ENCODE assay signal across 15 cellular contexts in the genomic region with DNA sequence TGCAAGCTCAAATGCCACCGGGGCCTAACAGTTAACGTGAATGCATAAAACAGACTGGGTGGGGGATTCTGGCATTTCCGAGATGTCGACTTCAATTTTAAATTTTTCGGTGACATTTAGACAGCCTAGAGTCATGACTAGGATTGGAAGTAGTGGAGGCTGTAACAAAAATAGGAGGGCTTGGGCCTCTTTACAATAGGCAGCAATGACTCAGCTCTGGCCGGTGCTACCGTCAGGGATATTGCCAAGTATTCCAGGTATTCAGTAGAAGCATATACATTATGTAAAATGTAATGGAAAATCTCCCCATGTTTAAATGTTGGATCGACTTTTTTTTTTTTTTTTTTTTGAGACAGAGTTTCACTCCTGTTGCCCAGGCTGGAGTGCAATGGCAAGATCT.
DNase-seq lines count a peak whose midpoint lies in the region; ATAC-seq and TF ChIP-seq lines count a peak whose summit lies in the region.
"Had no signal": no experiment of that assay in that cellular context is flagged by ENCODE, and none has a peak within 500 bp of the region (broad histone marks: within the 10 kb centered on the region; RNA-seq: fewer than 3 reads in every experiment).

No MANE protein-coding gene starts in this region.

- peaks cover 14% of the 10 kb centered on the region for H3K4me1 Mint-ChIP-seq in stimulated activated effector memory CD8-positive, alpha-beta T cell treated with anti-CD3 and anti-CD28 coated beads, Interleukin-12 subunit alpha, Interleukin-12 subunit beta, amount 100 ng/mL, for 72 hours

- no peaks in the 10 kb centered on the region for H4K20me1 ChIP-seq in HCT116 (ENCODE audit: insufficient read depth)

- no peaks in the 10 kb centered on the region for H3K79me2 ChIP-seq in HCT116 (ENCODE audit: insufficient read depth, low read length)

- POLR2A ChIA-PET in HCT116 (lab: Charles Lee), result no interaction called here

- H3K4me3 Mint-ChIP-seq in stimulated activated effector memory CD8-positive, alpha-beta T cell treated with anti-CD3 and anti-CD28 coated beads, Interleukin-12 subunit alpha, Interleukin-12 subunit beta, amount 100 ng/mL, for 72 hours, result no peak overlapping the region
- H3K4me3 Mint-ChIP-seq: CD8-positive, alpha-beta T cell had no signal

- intact Hi-C loops in HCT116 (cut with micrococcal nuclease), result loop anchor here (1.0 to 5.0 kb wide), 3 partner anchors 201 to 633 kb away; no protein-coding TSS in a partner anchor
- intact Hi-C loops in left ventricle myocardium inferior (cut with micrococcal nuclease), result loop anchor here (10.0 kb wide), 1 partner anchor 201 kb away; a partner anchor contains a TSS

- TF ChIP-seq POLR2A in HCT116 (IDR thresholded peaks at IDR 0.05; ENCODE audit: borderline replicate concordance, extremely low read depth, insufficient read depth, insufficient read length), result no peak

- H3K9me3 Mint-ChIP-seq in stimulated activated effector memory CD8-positive, alpha-beta T cell treated with anti-CD3 and anti-CD28 coated beads, Interleukin-12 subunit alpha, Interleukin-12 subunit beta, amount 100 ng/mL, for 72 hours, result no peaks in the 10 kb centered on the region
- H3K9me3 Mint-ChIP-seq: CD14-positive monocyte; CD8-positive, alpha-beta T cell had no signal

- no peaks in the 10 kb centered on the region for H3K36me3 Mint-ChIP-seq in stimulated activated effector memory CD8-positive, alpha-beta T cell treated with anti-CD3 and anti-CD28 coated beads, Interleukin-12 subunit alpha, Interleukin-12 subunit beta, amount 100 ng/mL, for 72 hours
- H3K36me3 Mint-ChIP-seq: CD14-positive monocyte; CD8-positive, alpha-beta T cell had no signal

- H3K9me2 ChIP-seq in HCT116 (ENCODE audit: insufficient read depth), result no peaks in the 10 kb centered on the region

- no peaks in the 10 kb centered on the region for H3K36me3 ChIP-seq in HCT116 (ENCODE audit: control insufficient read depth in 1 of 2, insufficient read depth in 2 of 2, low read length in 2 of 2)
- H3K36me3 ChIP-seq in WERI-Rb-1, result no peaks in the 10 kb centered on the region
- no peaks in the 10 kb centered on the region for H3K36me3 ChIP-seq in left ventricle myocardium inferior
- H3K36me3 ChIP-seq: BE2C had no signal

- no peak for DNase-seq in HCT116 (ENCODE audit: low read depth, low spot score)
- DNase-seq in RPMI7951 (ENCODE audit: low read depth), result peak; percentile 26
- DNase-seq in WERI-Rb-1, result no peak
- DNase-seq in stimulated activated effector memory CD8-positive, alpha-beta T cell treated with anti-CD3 and anti-CD28 coated beads, Interleukin-12 subunit alpha, Interleukin-12 subunit beta, amount 100 ng/mL, for 72 hours (ENCODE audit: low spot score in 2 of 2), result no peak
- no peak for DNase-seq in left ventricle myocardium inferior
- no peak for DNase-seq in RPMI8226
- DNase-seq: BE2C, COR-L47, DMS79 treated with DMSO at 0.1 percent for 48 hours, GF-D8, GM23248 had no signal

- no peak for ATAC-seq in HCT116
- ATAC-seq in GM19397 (IDR thresholded peaks at IDR 0.05; ENCODE audit: unreplicated experiment), result no peak
- no peak for ATAC-seq in stimulated activated effector memory CD8-positive, alpha-beta T cell treated with anti-CD3 and anti-CD28 coated beads, Interleukin-12 subunit alpha, Interleukin-12 subunit beta, amount 100 ng/mL, for 72 hours

- no peak for TF ChIP-seq RAD21 in HCT116 (IDR thresholded peaks at IDR 0.05; ENCODE audit: low read depth)

- CTCF ChIA-PET in HCT116 (lab: Charles Lee), result interaction anchor here (0.8 to 4.3 kb wide), 12 partner anchors 11 to 688 kb away, joined by 3 to 19 read pairs (median 6); a partner anchor contains a TSS

- H3K9ac ChIP-seq in HCT116 (ENCODE audit: low read length), result no peak overlapping the region

- H3K27ac ChIP-seq in HCT116 (ENCODE audit: low read depth, low read length), result no peak overlapping the region
- no peak overlapping the region for H3K27ac ChIP-seq in WERI-Rb-1
- no peak overlapping the region for H3K27ac ChIP-seq in left ventricle myocardium inferior (replicated peaks)
- H3K27ac ChIP-seq: A549 had no signal

- no peak overlapping the region for H3K4me2 ChIP-seq in HCT116 (ENCODE audit: low read length)

- H3K9me3 ChIP-seq in HCT116 (ENCODE audit: control insufficient read depth in 1 of 2, insufficient read depth in 1 of 2, low read depth in 1 of 2, low read length in 2 of 2) (no peaks in the 10 kb centered on the region), WERI-Rb-1 (ENCODE audit: severe bottlenecking) (no peaks in the 10 kb centered on the region), left ventricle myocardium inferior (replicated peaks) (no peaks in the 10 kb centered on the region)
- H3K9me3 ChIP-seq: A549, BE2C had no signal

- no peak overlapping the region for H3K27ac Mint-ChIP-seq in stimulated activated effector memory CD8-positive, alpha-beta T cell treated with anti-CD3 and anti-CD28 coated beads, Interleukin-12 subunit alpha, Interleukin-12 subunit beta, amount 100 ng/mL, for 72 hours
- H3K27ac Mint-ChIP-seq: CD8-positive, alpha-beta T cell had no signal

- no TSS peak for BruUV-seq in HCT116 (replicated peaks; lab: Mats Ljungman, UMichigan)

- H3K4me1 ChIP-seq in HCT116 (ENCODE audit: control insufficient read depth in 1 of 2, insufficient read depth in 2 of 2, low read length in 2 of 2), result peaks cover 2 to 8% of the 10 kb centered on the region in 2 experiments; a peak in 3 of 4 replicates
- peaks cover 9% of the 10 kb centered on the region for H3K4me1 ChIP-seq in left ventricle myocardium inferior
- H3K4me1 ChIP-seq: A549, BE2C had no signal

- H3K4me3 ChIP-seq in HCT116 (replicated peaks in 1 of 2; ENCODE audit: low read depth in 1 of 2, low read length in 2 of 2) (no peak overlapping the region), WERI-Rb-1 (ENCODE audit: low read depth, low read length) (peak overlapping the region; percentile 11; the same call in 1 of the 2 replicates), left ventricle myocardium inferior (no peak overlapping the region)
- H3K4me3 ChIP-seq: A549, GM23248 had no signal

- H3K27me3 ChIP-seq in HCT116 (ENCODE audit: insufficient read depth, low read length) (peaks cover 8% of the 10 kb centered on the region; the same call in 1 of the 2 replicates), WERI-Rb-1 (ENCODE audit: insufficient read depth, low read depth, severe bottlenecking) (peaks cover 55% of the 10 kb centered on the region), left ventricle myocardium inferior (ENCODE audit: low read depth) (peaks cover 24% of the 10 kb centered on the region)
- H3K27me3 ChIP-seq: BE2C had no signal

- RAD21 ChIA-PET in HCT116 (lab: Charles Lee; ENCODE audit: low non-redundant PET in 1 of 2, low total read pairs in 2 of 2, uncharacterized antibody in 2 of 2, unreplicated experiment in 2 of 2), result interaction anchor here in 1 of 2 experiments (0.9 kb wide), 1 partner anchor 195 kb away, joined by 5 read pairs; no protein-coding TSS in a partner anchor

- H2AFZ ChIP-seq in HCT116 (ENCODE audit: low read depth, low read length, poor library complexity, severe bottlenecking), result peak overlapping the region; percentile 96
- H2AFZ ChIP-seq: GM23248 had no signal

- TF ChIP-seq CTCF in HCT116 (IDR thresholded peaks at IDR 0.05 in 2 of 3, conservative IDR thresholded peaks at IDR 0.05 in 1 of 3; ENCODE audit: borderline replicate concordance in 1 of 3, insufficient read depth in 1 of 3, low read depth in 2 of 3, low read length in 2 of 3) (no peak), WERI-Rb-1 (IDR thresholded peaks at IDR 0.05; ENCODE audit: low read depth, low read length) (no peak), left ventricle myocardium inferior (IDR thresholded peaks at IDR 0.05; ENCODE audit: borderline replicate concordance) (no peak)

TF ChIP-seq in HCT116, 20 proteins besides CTCF, POLR2A, EP300 and RAD21 (continues in another document):
- TF ChIP-seq TCF7L2 (IDR thresholded peaks at IDR 0.05; ENCODE audit: borderline replicate concordance, extremely low read depth, insufficient read depth, insufficient read length) (no peak), ELF1 (IDR thresholded peaks at IDR 0.05; ENCODE audit: borderline replicate concordance, low read depth) (no peak), EZH2 (IDR thresholded peaks at IDR 0.05) (no peak), SRF (IDR thresholded peaks at IDR 0.05; ENCODE audit: low read depth) (no peak), FOSL1 (IDR thresholded peaks at IDR 0.05; ENCODE audit: low read depth) (no peak), SP1 (IDR thresholded peaks at IDR 0.05; ENCODE audit: low read depth) (no peak), YY1 (IDR thresholded peaks at IDR 0.05; ENCODE audit: extremely low read depth, insufficient replicate concordance, low read depth, low read length) (no peak), SIN3A (IDR thresholded peaks at IDR 0.05; ENCODE audit: low read depth) (no peak)
- TF ChIP-seq, protein P1, sequence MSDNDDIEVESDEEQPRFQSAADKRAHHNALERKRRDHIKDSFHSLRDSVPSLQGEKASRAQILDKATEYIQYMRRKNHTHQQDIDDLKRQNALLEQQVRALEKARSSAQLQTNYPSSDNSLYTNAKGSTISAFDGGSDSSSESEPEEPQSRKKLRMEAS (IDR thresholded peaks at IDR 0.05), result no peak
- TF ChIP-seq, protein P2, sequence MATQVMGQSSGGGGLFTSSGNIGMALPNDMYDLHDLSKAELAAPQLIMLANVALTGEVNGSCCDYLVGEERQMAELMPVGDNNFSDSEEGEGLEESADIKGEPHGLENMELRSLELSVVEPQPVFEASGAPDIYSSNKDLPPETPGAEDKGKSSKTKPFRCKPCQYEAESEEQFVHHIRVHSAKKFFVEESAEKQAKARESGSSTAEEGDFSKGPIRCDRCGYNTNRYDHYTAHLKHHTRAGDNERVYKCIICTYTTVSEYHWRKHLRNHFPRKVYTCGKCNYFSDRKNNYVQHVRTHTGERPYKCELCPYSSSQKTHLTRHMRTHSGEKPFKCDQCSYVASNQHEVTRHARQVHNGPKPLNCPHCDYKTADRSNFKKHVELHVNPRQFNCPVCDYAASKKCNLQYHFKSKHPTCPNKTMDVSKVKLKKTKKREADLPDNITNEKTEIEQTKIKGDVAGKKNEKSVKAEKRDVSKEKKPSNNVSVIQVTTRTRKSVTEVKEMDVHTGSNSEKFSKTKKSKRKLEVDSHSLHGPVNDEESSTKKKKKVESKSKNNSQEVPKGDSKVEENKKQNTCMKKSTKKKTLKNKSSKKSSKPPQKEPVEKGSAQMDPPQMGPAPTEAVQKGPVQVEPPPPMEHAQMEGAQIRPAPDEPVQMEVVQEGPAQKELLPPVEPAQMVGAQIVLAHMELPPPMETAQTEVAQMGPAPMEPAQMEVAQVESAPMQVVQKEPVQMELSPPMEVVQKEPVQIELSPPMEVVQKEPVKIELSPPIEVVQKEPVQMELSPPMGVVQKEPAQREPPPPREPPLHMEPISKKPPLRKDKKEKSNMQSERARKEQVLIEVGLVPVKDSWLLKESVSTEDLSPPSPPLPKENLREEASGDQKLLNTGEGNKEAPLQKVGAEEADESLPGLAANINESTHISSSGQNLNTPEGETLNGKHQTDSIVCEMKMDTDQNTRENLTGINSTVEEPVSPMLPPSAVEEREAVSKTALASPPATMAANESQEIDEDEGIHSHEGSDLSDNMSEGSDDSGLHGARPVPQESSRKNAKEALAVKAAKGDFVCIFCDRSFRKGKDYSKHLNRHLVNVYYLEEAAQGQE (IDR thresholded peaks at IDR 0.05; ENCODE audit: low read depth), result no peak
